ENCODE assay signal across 7 cellular contexts in the genomic region with DNA sequence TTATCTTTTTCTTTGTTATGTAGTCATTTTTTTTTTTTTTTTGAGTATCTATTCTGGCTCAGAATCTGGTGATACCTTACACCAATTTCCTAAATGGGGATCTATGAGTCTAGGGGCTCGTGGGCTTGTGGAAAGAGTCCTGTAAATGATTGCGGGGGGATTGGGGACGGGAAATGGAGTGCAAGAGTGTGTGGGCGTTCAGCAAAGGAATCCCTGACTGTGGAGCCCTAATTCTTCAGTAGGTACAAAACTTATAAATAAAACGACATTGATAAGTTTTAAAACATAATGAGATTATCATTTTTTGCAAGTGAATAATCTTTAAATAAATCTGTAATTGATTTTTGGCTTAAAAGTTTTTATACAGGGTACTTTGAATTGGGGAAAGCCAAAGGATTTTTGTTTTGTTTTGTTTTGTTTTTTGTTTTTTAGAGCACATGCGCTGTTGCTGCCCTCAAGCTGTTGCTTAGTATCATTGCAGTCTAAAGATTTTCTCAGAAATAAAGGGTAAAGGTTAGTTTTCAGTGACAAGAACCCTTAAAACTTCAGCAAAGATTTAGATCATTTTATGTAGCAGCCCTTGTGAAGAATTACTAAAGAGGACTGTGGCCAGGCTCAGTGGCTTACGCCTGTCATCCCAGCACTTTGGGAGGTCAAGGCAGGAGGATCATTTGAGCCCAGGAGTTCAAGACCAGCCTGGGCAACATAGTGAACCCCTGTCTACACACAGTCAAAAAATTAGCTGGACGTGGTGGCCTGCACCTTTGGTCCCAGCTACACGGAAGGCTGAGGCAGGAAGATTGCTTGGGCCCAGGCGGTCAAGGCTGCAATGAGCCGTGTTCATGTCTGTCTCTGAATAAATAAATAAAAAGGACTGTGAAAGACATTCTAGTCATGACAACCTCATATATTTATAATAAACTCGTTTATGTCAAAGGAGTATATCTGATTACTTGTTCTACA. TPM values are rescaled to one million over a fixed set of nuclear protein-coding genes. Genes with fewer than 3 reads are reported as not detected.
A peak's percentile ranks its signal among the peaks of the same experiment; 100 is the strongest.
DNase-seq lines count a peak whose midpoint lies in the region; ATAC-seq and TF ChIP-seq lines count a peak whose summit lies in the region.

No MANE protein-coding gene starts in this region.

- no peak overlapping the region for H3K4ac ChIP-seq in mesendoderm (ENCODE audit: low read depth, low read length)

- 0 out of 2 replicates have a peak, but pooled peaks cover 2% of the 10 kb centered on the region for H3K36me3 ChIP-seq in PC-9 (ENCODE audit: low read depth)
- H3K36me3 ChIP-seq in mesendoderm (ENCODE audit: control insufficient read depth, insufficient read depth, low read length): no peaks in the 10 kb centered on the region

- H3K27me3 ChIP-seq in PC-9 (ENCODE audit: insufficient read depth, low read depth) (no peaks in the 10 kb centered on the region), mesendoderm (ENCODE audit: insufficient read depth, low read length, poor library complexity) (no peaks in the 10 kb centered on the region)

- no peak overlapping the region for H4K8ac ChIP-seq in mesendoderm (ENCODE audit: low read depth, low read length)

- H3K9ac ChIP-seq in mesendoderm (ENCODE audit: low read length): peak overlapping the region; percentile 56

- POLR2A ChIA-PET in PC-9 (lab: Charles Lee; ENCODE audit: unreplicated experiment): no interaction called here

- peak overlapping the region; percentile 90 for H3K4me3 ChIP-seq in PC-9
- H3K4me3 ChIP-seq in mesendoderm (ENCODE audit: low read length): no peak overlapping the region

- H2BK5ac ChIP-seq in mesendoderm (ENCODE audit: low read length): no peak overlapping the region

- H3K36me3 Mint-ChIP-seq in chondrocyte (ENCODE audit: low read depth): peaks cover 3% of the 10 kb centered on the region

- H2BK120ac ChIP-seq in mesendoderm (ENCODE audit: low read depth, low read length): no peak overlapping the region

- H3K79me2 ChIP-seq in PC-9 (ENCODE audit: low read depth) (peaks cover 45% of the 10 kb centered on the region), mesendoderm (ENCODE audit: control insufficient read depth, insufficient read depth, low read length) (no peaks in the 10 kb centered on the region)

- CTCF ChIA-PET in PC-9 (lab: Charles Lee): no interaction called here

- H3K18ac ChIP-seq in mesendoderm (ENCODE audit: low read length): no peak overlapping the region

- H3K23ac ChIP-seq in mesendoderm (ENCODE audit: low read length): no peak overlapping the region

- H3K4me3 Mint-ChIP-seq in chondrocyte (ENCODE audit: unreplicated experiment): peak overlapping the region; percentile 81

- in situ Hi-C loops in G401 (cut with HindIII; ENCODE audit: low sequenced_read_pairs): no loop called here

- H3K79me1 ChIP-seq in mesendoderm (ENCODE audit: low read length): no peaks in the 10 kb centered on the region

- H4K5ac ChIP-seq in mesendoderm (ENCODE audit: low read length): no peak overlapping the region

- TF ChIP-seq CTCF in PC-9 (conservative IDR thresholded peaks at IDR 0.05) (peak; percentile 92), chondrocyte (IDR thresholded peaks at IDR 0.05) (peak; percentile 88)

- no peaks in the 10 kb centered on the region for H3K27me3 Mint-ChIP-seq in chondrocyte (ENCODE audit: low read depth)

- H3K9me3 ChIP-seq in PC-9 (ENCODE audit: insufficient read depth, low read depth): no peaks in the 10 kb centered on the region

- H3K27ac ChIP-seq in PC-9 (peak overlapping the region; percentile 73), mesendoderm (ENCODE audit: low read depth, low read length) (no peak overlapping the region)

- peaks cover 5% of the 10 kb centered on the region; the same call in 1 of the 2 replicates for H3F3A ChIP-seq in PC-9 (ENCODE audit: insufficient read depth, low read depth)

- H3K4me1 ChIP-seq in PC-9 (replicated peaks; ENCODE audit: insufficient read depth) (peaks cover 13% of the 10 kb centered on the region; the same call in 1 of the 2 replicates), mesendoderm (ENCODE audit: control insufficient read depth, low read depth, low read length) (no peaks in the 10 kb centered on the region)

- intact Hi-C loops in PC-9 (cut with micrococcal nuclease; ENCODE audit: unreplicated experiment): loop anchor here (1.0 to 10.0 kb wide), 8 partner anchors 47 to 1703 kb away; partner anchors contain the start of gene TEX30

- peak overlapping the region; percentile 95 for H3K27ac Mint-ChIP-seq in chondrocyte (ENCODE audit: unreplicated experiment)

- DNase-seq in G401 (ENCODE audit: low spot score): peak; percentile 67
- no peak for DNase-seq in PC-9
- DNase-seq in chondrocyte (ENCODE audit: low spot score): no peak
- peak; percentile 34 for DNase-seq in mesendoderm
- DNase-seq in UCSD-AML1 (lab: John Stamatoyannopoulos, UW; ENCODE audit: unreplicated experiment): no peak

- no peaks in the 10 kb centered on the region for H3K9me3 Mint-ChIP-seq in chondrocyte (ENCODE audit: low read depth)

- H3K4me1 Mint-ChIP-seq in chondrocyte (ENCODE audit: low read depth): peaks cover 42% of the 10 kb centered on the region

- no peak overlapping the region for H2AK5ac ChIP-seq in mesendoderm (ENCODE audit: low read length)

- no CpG with 5 or more reads among the region's 12 CpGs for WGBS in mesendoderm (ENCODE audit: extremely low coverage, insufficient coverage, low lambda C conversion rate)

- BruUV-seq in PC-9 (replicated peaks; lab: Mats Ljungman, UMichigan): no TSS peak

- H3K4me2 ChIP-seq in PC-9: peak overlapping the region; percentile 99
- peak overlapping the region; percentile 54 for H3K4me2 ChIP-seq in mesendoderm (ENCODE audit: low read length)

- peak; percentile 20 for ATAC-seq in HG02938 (IDR thresholded peaks at IDR 0.05; ENCODE audit: unreplicated experiment)
- ATAC-seq in HG02884 (IDR thresholded peaks at IDR 0.05; ENCODE audit: unreplicated experiment): no peak

- peak overlapping the region; percentile 97 for H2AFZ ChIP-seq in PC-9

- no peaks in the 10 kb centered on the region for H3K9me2 ChIP-seq in PC-9 (ENCODE audit: insufficient read depth)

- peak overlapping the region; percentile 67 for H3K56ac ChIP-seq in mesendoderm (ENCODE audit: low read length)

- H4K20me1 ChIP-seq in PC-9 (ENCODE audit: insufficient read depth): peaks cover 17% of the 10 kb centered on the region; the same call in 1 of the 2 replicates

- H2BK15ac ChIP-seq in mesendoderm (replicated peaks; ENCODE audit: low read depth): no peak overlapping the region

RNA-seq across cellular contexts. Expression of gene ERCC5, which starts 1.7 kb away (rescaled TPM):
- 15.9 and 50.2 TPM in 2 replicates for total RNA-seq in G401 (2014; rRNA removed; shearing (Covaris generic))
- total RNA-seq in PC-9 (2021) (33.9 and 38.2 TPM in 2 replicates), chondrocyte (41.0 to 63.4 TPM (median 51.1 TPM) in 3 replicates)
- 14.9 TPM for polyA plus RNA-seq in mesendoderm (2013, experiment 1 of 2)
- 14.9 TPM for polyA plus RNA-seq in mesendoderm (2013, experiment 2 of 2)

RNA-seq across cellular contexts. Expression of gene BIVM, which starts 48.6 kb away (rescaled TPM):
- 18.5 and 20.0 TPM in 2 replicates for total RNA-seq in G401 (2014; rRNA removed; shearing (Covaris generic))
- total RNA-seq in PC-9 (2021) (12.5 and 17.5 TPM in 2 replicates), chondrocyte (22.7 to 37.7 TPM (median 24.0 TPM) in 3 replicates)
- polyA plus RNA-seq in mesendoderm (2013, experiment 1 of 2): 4.7 TPM
- 4.2 TPM for polyA plus RNA-seq in mesendoderm (2013, experiment 2 of 2)

RNA-seq across cellular contexts. Expression of gene POGLUT2, which starts 48.8 kb away (rescaled TPM):
- total RNA-seq in G401 (2014; rRNA removed; shearing (Covaris generic)): 42.0 and 49.1 TPM in 2 replicates
- total RNA-seq in PC-9 (2021) (2.8 and 3.2 TPM in 2 replicates), chondrocyte (37.3 to 45.8 TPM (median 39.1 TPM) in 3 replicates)
- polyA plus RNA-seq in mesendoderm (2013, experiment 1 of 2): 15.4 TPM
- 16.5 TPM for polyA plus RNA-seq in mesendoderm (2013, experiment 2 of 2)

Comparison
In these comparisons a context has a peak if more than half of its experiments do, and no peak if none do; other contexts are left out.
1. DNase-seq: peak in G401 (single experiment) and mesendoderm (single experiment); none in PC-9 (0 of 2), chondrocyte (single experiment) and UCSD-AML1 (single experiment).